In genomic region chr21:42496120-42496838, GRCh38 we compare ENCODE assay signal across 8 cellular contexts. TPM values are rescaled to one million over a fixed set of nuclear protein-coding genes. Genes with fewer than 3 reads are reported as not detected.
DNase-seq lines count a peak whose midpoint lies in the region; ATAC-seq and TF ChIP-seq lines count a peak whose summit lies in the region.

Gene RSPH1 (minus strand): TSS chr21:42496224. CDS start chr21:42496186, 38 bp downstream.

- H3K4me1 ChIP-seq in mucosa of stomach (ENCODE audit: control insufficient read depth, insufficient read depth, low read length) = peaks cover 37% of the 10 kb centered on the region

- ATAC-seq in GM21737 (IDR thresholded peaks at IDR 0.05; ENCODE audit: unreplicated experiment) (peak; percentile 97), esophagus mucosa (peak; percentile 99)

- peak within 1 kb of the TSS; percentile 91 for H3K4me3 ChIP-seq in mucosa of stomach (ENCODE audit: low read length)

- no peaks in the 10 kb centered on the region for H3K36me3 ChIP-seq in mucosa of stomach (ENCODE audit: control insufficient read depth, insufficient read depth, low read length)

- peak; percentile 97 for DNase-seq in DMS79 (lab: John Stamatoyannopoulos, UW)
- peak; percentile 94 for DNase-seq in KG1 (lab: John Stamatoyannopoulos, UW)
- DNase-seq in activated T-cell treated with anti-CD3 and anti-CD28 coated beads, Interleukin-2, amount 50 U/mL, for 48 hours = peak; percentile 99 to 100
- DNase-seq in stimulated activated CD8-positive, alpha-beta memory T cell treated with anti-CD3 and anti-CD28 coated beads, Interleukin-4, amount 100 ng/mL, for 48 hours = peak; percentile 99

- peak within 1 kb of the TSS; percentile 95 for H3K9ac ChIP-seq in mucosa of stomach (ENCODE audit: low read length)

- no peaks in the 10 kb centered on the region for H3K27me3 ChIP-seq in mucosa of stomach (ENCODE audit: control insufficient read depth, insufficient read depth, low read length)

- no peaks in the 10 kb centered on the region for H3K9me3 ChIP-seq in mucosa of stomach (ENCODE audit: control insufficient read depth, low read length)

TF ChIP-seq in PFSK-1, 5 proteins besides CTCF, POLR2A, EP300 and RAD21:
- TF ChIP-seq FOXP2 (optimal IDR thresholded peaks at IDR 0.05; ENCODE audit: borderline replicate concordance, extremely low read depth, extremely low read length, insufficient read depth) = peak; percentile 51
- no peak for TF ChIP-seq TAF1 (IDR thresholded peaks at IDR 0.05; ENCODE audit: borderline replicate concordance, insufficient read depth, low read length)

RNA-seq across cellular contexts. Expression of gene RSPH1, which starts in this region (rescaled TPM):
- polyA plus RNA-seq in PFSK-1 (2012; ENCODE audit: insufficient read length, low read depth) = not detected
- 0.24 TPM for total RNA-seq in esophagus mucosa

Comparison
In these comparisons a context has a peak if more than half of its experiments do, and no peak if none do; other contexts are left out.
1. Peak in every context shown above with its lines: DNase-seq, ATAC-seq and H3K4me3 ChIP-seq.
2. Peak in ATAC-seq in esophagus mucosa; RNA of the gene not detected or under 1 TPM.